In genomic region chr4:20868108-20868507, GRCh38 we compare ENCODE assay signal across 19 cellular contexts.
A peak's percentile ranks its signal among the peaks of the same experiment; 100 is the strongest.
DNase-seq lines count a peak whose midpoint lies in the region; ATAC-seq and TF ChIP-seq lines count a peak whose summit lies in the region.
"Had no signal": no experiment of that assay in that cellular context is flagged by ENCODE, and none has a peak within 500 bp of the region (broad histone marks: within the 10 kb centered on the region; RNA-seq: fewer than 3 reads in every experiment).

No MANE protein-coding gene starts in this region.

- WGBS in GM23248 (ENCODE audit: low coverage in 1 of 2, low lambda C conversion rate in 2 of 2, missing lambda C conversion rate in 2 of 2), 2 experiments = 0 to 4% methylated on average over 1 of the region's 1 CpG

- no peak overlapping the region for H3K4me3 ChIP-seq in GM23248
- H3K4me3 ChIP-seq: A549, GM12878 had no signal

- in situ Hi-C loops in GM23248 (cut with MboI) = no loop called here

- no peak overlapping the region for H3K9ac ChIP-seq in GM23248

- H3K4me2 ChIP-seq in GM23248 (ENCODE audit: unreplicated experiment) = no peak overlapping the region
- H3K4me2 ChIP-seq: A549 had no signal

- H3K27ac ChIP-seq in GM23248 (no peak overlapping the region), foreskin keratinocyte (no peak overlapping the region)
- H3K27ac ChIP-seq: A549 had no signal

- no peaks in the 10 kb centered on the region for H3K79me2 ChIP-seq in GM23248 (ENCODE audit: insufficient read depth)

- H3K27me3 ChIP-seq in GM23248 (replicated peaks; ENCODE audit: insufficient read depth) = no peaks in the 10 kb centered on the region
- H3K27me3 ChIP-seq in foreskin keratinocyte = no peaks in the 10 kb centered on the region

- H3K4me1 ChIP-seq in GM23248 (ENCODE audit: insufficient read depth) (peaks cover 7% of the 10 kb centered on the region; the same call in 1 of the 2 replicates), foreskin keratinocyte (peaks cover 4% of the 10 kb centered on the region)
- H3K4me1 ChIP-seq: A549 had no signal

- DNase-seq in GM23248 (peak; percentile 32), foreskin keratinocyte (peak in 1 of 2 donors; percentile 20), EL (no peak), HK-2 (ENCODE audit: unreplicated experiment) (no peak)
- DNase-seq: 8988T; ACHN; AML-193; C1 segment of cervical spinal cord; Calu3; CD4-positive, alpha-beta memory T cell; DMS53; DMS79 treated with DMSO at 0.1 percent for 48 hours; GDM1; GOT3; HCEC 1CT had no signal

- H3F3A ChIP-seq in GM23248 (ENCODE audit: insufficient read depth) = no peaks in the 10 kb centered on the region

- no peaks in the 10 kb centered on the region for H3K36me3 ChIP-seq in GM23248 (ENCODE audit: low read depth)

- H2AFZ ChIP-seq in GM23248 = no peak overlapping the region

- TF ChIP-seq CTCF in foreskin keratinocyte (conservative IDR thresholded peaks at IDR 0.05) = no peak

- H4K20me1 ChIP-seq in GM23248 (ENCODE audit: insufficient read depth) = no peaks in the 10 kb centered on the region

- H3K9me2 ChIP-seq in GM23248 (ENCODE audit: insufficient read depth) = no peaks in the 10 kb centered on the region

- H3K9me3 ChIP-seq in GM23248 (ENCODE audit: low read depth) = no peaks in the 10 kb centered on the region
- H3K9me3 ChIP-seq: A549 had no signal

- no peak for ATAC-seq in SK-N-SH treated with all-trans-retinoic acid at 6 μM for 48 hours
- ATAC-seq in foreskin keratinocyte = peak; percentile 55
- ATAC-seq in GM19397 (IDR thresholded peaks at IDR 0.05; ENCODE audit: unreplicated experiment) = no peak
- ATAC-seq: A549, GM12878 had no signal

TF ChIP-seq in SK-N-SH treated with all-trans-retinoic acid at 6 μM for 48 hours, 23 proteins besides CTCF, POLR2A, EP300 and RAD21:
- TF ChIP-seq ISL1 (CRISPR knock-in tag; IDR thresholded peaks at IDR 0.05) (peak; percentile 40; the same call in 1 of the 2 replicates), PPARA (CRISPR knock-in tag; IDR thresholded peaks at IDR 0.05; ENCODE audit: borderline replicate concordance) (no peak), TCF4 (CRISPR knock-in tag; IDR thresholded peaks at IDR 0.05; ENCODE audit: borderline replicate concordance) (0 out of 2 replicates have a peak, but pooled peaks have one; percentile 29)
TF ChIP-seq in SK-N-SH treated with all-trans-retinoic acid at 6 μM for 48 hours: peak in this region for 2.
